Comparison of ENCODE assay signal across 8 cellular contexts in the genomic region with DNA sequence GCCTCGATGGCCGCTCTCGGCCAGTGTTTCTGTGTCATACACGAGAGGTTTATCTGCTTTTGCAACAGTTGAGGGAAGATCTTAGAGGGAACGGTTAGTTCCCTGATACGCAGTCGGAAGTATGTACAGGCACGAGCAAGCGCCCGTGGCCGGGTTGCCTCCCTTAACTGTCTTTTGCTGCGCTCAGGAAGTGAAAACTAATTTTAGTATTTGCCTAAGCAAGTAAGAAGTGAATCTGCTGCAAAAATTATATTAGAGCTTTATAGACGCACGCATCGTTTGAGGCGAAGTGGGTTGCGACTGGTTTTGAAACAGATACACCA. TPM values are rescaled to one million over a fixed set of nuclear protein-coding genes. Genes with fewer than 3 reads are reported as not detected.
DNase-seq lines count a peak whose midpoint lies in the region; ATAC-seq, FAIRE-seq and TF ChIP-seq lines count a peak whose summit lies in the region.

No MANE protein-coding gene starts in this region.

- H3K36me3 Mint-ChIP-seq in T-cell (no peaks in the 10 kb centered on the region), memory B cell (no peaks in the 10 kb centered on the region), type B pancreatic cell (no peaks in the 10 kb centered on the region)
- no peaks in the 10 kb centered on the region for H3K36me3 Mint-ChIP-seq in dendritic cell treated with granulocyte-macrophage colony-stimulating factor and Interleukin-4, amounts not matched to agents 40 ng/mL and 50 ng/mL, for 4 days (ENCODE audit: low read depth)

- intact Hi-C loops in dendritic cell treated with granulocyte-macrophage colony-stimulating factor and Interleukin-4, amounts not matched to agents 40 ng/mL and 50 ng/mL, for 4 days (cut with micrococcal nuclease), result no loop called here

- DNase-seq in AML-193 (lab: John Stamatoyannopoulos, UW) (peak; percentile 12 to 42), GM19239 (ENCODE audit: insufficient read length, low spot score) (no peak), T-cell (peak in 31 of 34 experiments; percentile 23 to 60 (median 35)), memory B cell (ENCODE audit: low spot score in 2 of 2) (peak in 1 of 2 donors; percentile 51), type B pancreatic cell (ENCODE audit: extremely low spot score, unreplicated experiment) (no peak), frontal cortex (ENCODE audit: low spot score in 2 of 2) (no peak)

- H3K9me3 Mint-ChIP-seq in T-cell (no peaks in the 10 kb centered on the region), memory B cell (no peaks in the 10 kb centered on the region), type B pancreatic cell (no peaks in the 10 kb centered on the region)
- H3K9me3 Mint-ChIP-seq in dendritic cell treated with granulocyte-macrophage colony-stimulating factor and Interleukin-4, amounts not matched to agents 40 ng/mL and 50 ng/mL, for 4 days, result no peaks in the 10 kb centered on the region

- TF ChIP-seq CTCF in type B pancreatic cell (conservative IDR thresholded peaks at IDR 0.05), result no peak

- CTCF ChIA-PET in T-cell (lab: Charles Lee), result interaction anchor here in 1 of 2 donors (0.6 to 1.1 kb wide), 2 partner anchors 18 to 629 kb away, joined by 3 to 4 read pairs; no protein-coding TSS in a partner anchor

- peak overlapping the region; percentile 87 to 96 for H3K27ac Mint-ChIP-seq in T-cell
- peak overlapping the region; percentile 82 for H3K27ac Mint-ChIP-seq in dendritic cell treated with granulocyte-macrophage colony-stimulating factor and Interleukin-4, amounts not matched to agents 40 ng/mL and 50 ng/mL, for 4 days
- peak overlapping the region; percentile 90 for H3K27ac Mint-ChIP-seq in memory B cell
- peak overlapping the region; percentile 82 for H3K27ac Mint-ChIP-seq in type B pancreatic cell

- H3K27me3 Mint-ChIP-seq in T-cell, result peaks cover 0 to 9% of the 10 kb centered on the region in 2 donors
- no peaks in the 10 kb centered on the region for H3K27me3 Mint-ChIP-seq in dendritic cell treated with granulocyte-macrophage colony-stimulating factor and Interleukin-4, amounts not matched to agents 40 ng/mL and 50 ng/mL, for 4 days
- no peaks in the 10 kb centered on the region for H3K27me3 Mint-ChIP-seq in memory B cell
- no peaks in the 10 kb centered on the region for H3K27me3 Mint-ChIP-seq in type B pancreatic cell

- FAIRE-seq in GM19239 (lab: Jason Lieb, UNC), result peak; percentile 99
- no peak for FAIRE-seq in frontal cortex (lab: Jason Lieb, UNC)

- H3K4me1 Mint-ChIP-seq in T-cell, result peaks cover 46 to 51% (median 49%) of the 10 kb centered on the region in 3 donors
- peaks cover 34% of the 10 kb centered on the region for H3K4me1 Mint-ChIP-seq in dendritic cell treated with granulocyte-macrophage colony-stimulating factor and Interleukin-4, amounts not matched to agents 40 ng/mL and 50 ng/mL, for 4 days (ENCODE audit: low read depth)
- H3K4me1 Mint-ChIP-seq in memory B cell, result peaks cover 25% of the 10 kb centered on the region
- peaks cover 16% of the 10 kb centered on the region for H3K4me1 Mint-ChIP-seq in type B pancreatic cell (ENCODE audit: unreplicated experiment)

- ATAC-seq in HG03196 (IDR thresholded peaks at IDR 0.05; ENCODE audit: unreplicated experiment) (peak; percentile 26), T-cell (replicated peaks in 1 of 4) (peak; percentile 25 to 42 (median 36)), memory B cell (ENCODE audit: low read depth) (peak; percentile 54)

- H3K4me3 Mint-ChIP-seq in T-cell (peak overlapping the region; percentile 81 to 87 (median 82)), memory B cell (peak overlapping the region; percentile 87), type B pancreatic cell (peak overlapping the region; percentile 87)
- peak overlapping the region; percentile 81 for H3K4me3 Mint-ChIP-seq in dendritic cell treated with granulocyte-macrophage colony-stimulating factor and Interleukin-4, amounts not matched to agents 40 ng/mL and 50 ng/mL, for 4 days

- POLR2A ChIA-PET in T-cell (lab: Charles Lee), result interaction anchor here (0.6 to 0.7 kb wide), 2 partner anchors 132 to 629 kb away, joined by 3 read pairs; no protein-coding TSS in a partner anchor

RNA-seq across cellular contexts. Expression of gene MTM1, which starts 0.7 kb away (rescaled TPM):
- total RNA-seq in T-cell (10 to 100 TPM; 15.8 to 29.7 (median 20.3) TPM), type B pancreatic cell (ENCODE audit: low replicate concordance) (9.8 and 11.9 TPM in 2 replicates), frontal cortex (10.2 TPM)

Comparison
In these comparisons a context has a peak if more than half of its experiments do, and no peak if none do; other contexts are left out.
1. DNase-seq: peak in AML-193 (2 of 2) and T-cell (31 of 34); none in GM19239 (single experiment), type B pancreatic cell (single experiment) and frontal cortex (0 of 2).
2. Peak in every context shown above with its lines, with median percentiles within 50 percentile points of each other: ATAC-seq, H3K27ac Mint-ChIP-seq and H3K4me3 Mint-ChIP-seq.